ENCODE assay signal across 23 cellular contexts in the genomic region with DNA sequence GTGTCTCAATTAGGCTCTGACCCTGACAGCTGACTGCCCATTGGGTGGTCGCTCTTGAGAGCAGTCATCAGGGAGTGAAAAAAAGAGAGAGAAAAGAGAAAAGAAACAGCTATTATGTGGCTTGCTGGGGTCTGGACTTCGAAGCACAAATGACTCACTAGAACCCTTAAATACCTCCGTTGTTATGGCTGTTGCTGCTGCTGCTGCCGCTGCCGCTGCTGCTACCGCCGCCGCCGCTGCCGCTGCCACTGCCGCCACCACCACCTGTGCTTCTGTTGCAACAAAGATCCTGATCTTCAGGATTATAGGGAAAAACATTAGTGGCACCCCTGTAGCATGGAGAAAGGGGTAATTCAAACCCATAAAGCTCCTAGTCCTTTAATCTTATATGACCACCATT.
A peak's percentile ranks its signal among the peaks of the same experiment; 100 is the strongest.
DNase-seq lines count a peak whose midpoint lies in the region; ATAC-seq lines count a peak whose summit lies in the region.
"Had no signal": no experiment of that assay in that cellular context is flagged by ENCODE, and none has a peak within 500 bp of the region (broad histone marks: within the 10 kb centered on the region; RNA-seq: fewer than 3 reads in every experiment).

No MANE protein-coding gene starts in this region.

- no peak overlapping the region for H3K4me3 ChIP-seq in SJCRH30
- H3K4me3 ChIP-seq: BLaER1, GM12878 had no signal

- no peaks in the 10 kb centered on the region for H3K36me3 ChIP-seq in SJCRH30
- H3K36me3 ChIP-seq: BE2C, BLaER1 had no signal

- H3K27me3 ChIP-seq in SJCRH30: no peaks in the 10 kb centered on the region
- H3K27me3 ChIP-seq: BE2C had no signal

- ATAC-seq in GM21825 (IDR thresholded peaks at IDR 0.05; ENCODE audit: unreplicated experiment): no peak
- ATAC-seq in HG03097 (IDR thresholded peaks at IDR 0.05; ENCODE audit: low FRiP score, unreplicated experiment): no peak
- ATAC-seq: GM12878 had no signal

- intact Hi-C loops in posterior vena cava (cut with DNase I): no loop called here

- peak overlapping the region; percentile 27 for H3K27ac ChIP-seq in SJCRH30
- H3K27ac ChIP-seq: BLaER1 had no signal

- peak; percentile 28 to 52 for DNase-seq in SJCRH30
- DNase-seq in astrocyte of the hippocampus (ENCODE audit: low read depth, low spot score): peak; percentile 11
- peak; percentile 60 for DNase-seq in retina
- no peak for DNase-seq in posterior vena cava (ENCODE audit: low spot score)
- DNase-seq: 8988T; ACHN; BE2C; C1 segment of cervical spinal cord; CD4-positive, alpha-beta memory T cell; CD4-positive, CD25-positive, alpha-beta regulatory T cell; CD8-positive, alpha-beta memory T cell; COR-L47; DMS 273 treated with DMSO at 0.1 percent for 48 hours; DMS153; DMS53; DMS79; DND-41; EL; GDM1 had no signal

- H3K4me1 ChIP-seq in SJCRH30: no peaks in the 10 kb centered on the region
- H3K4me1 ChIP-seq: BE2C, BLaER1 had no signal

- no peaks in the 10 kb centered on the region for H3K9me3 ChIP-seq in SJCRH30 (replicated peaks)
- H3K9me3 ChIP-seq: BE2C, BLaER1 had no signal
